Comparison of ENCODE assay signal across 8 cellular contexts in genomic region chr14:91494395-91495065, GRCh38. TPM values are rescaled to one million over a fixed set of nuclear protein-coding genes. Genes with fewer than 3 reads are reported as not detected.
DNase-seq lines count a peak whose midpoint lies in the region; ATAC-seq, FAIRE-seq and TF ChIP-seq lines count a peak whose summit lies in the region.
"Not testable (repeated sequence)": the region's sequence is repeated elsewhere in the genome, so short reads cannot be mapped to it uniquely, and the experiment has no call there.

No MANE protein-coding gene starts in this region.

- peaks cover 28% of the 10 kb centered on the region for H3K4me1 ChIP-seq in Loucy (ENCODE audit: insufficient read depth, low read length, poor library complexity, severe bottlenecking)
- not testable (repeated sequence) for H3K4me1 ChIP-seq in mammary epithelial cell (ENCODE audit: insufficient read depth, low read length)

- TF ChIP-seq CTCF in Loucy (conservative IDR thresholded peaks at IDR 0.05; ENCODE audit: low read length); mammary epithelial cell (conservative IDR thresholded peaks at IDR 0.05 in 1 of 2, IDR thresholded peaks at IDR 0.05 in 1 of 2; ENCODE audit: extremely low read depth in 1 of 2, insufficient read depth in 1 of 2, low read depth in 1 of 2, low read length in 2 of 2): not testable (repeated sequence)

- H3K27ac ChIP-seq in mammary epithelial cell (ENCODE audit: insufficient read depth, low read depth, low read length), result not testable (repeated sequence)

- H3K4me1 Mint-ChIP-seq in T-helper 2 cell treated with Interferon-gamma antibody and Interleukin-4, amounts not matched to agents 5 μg/mL and 100 μg/mL, for 36 hours (ENCODE audit: low read depth), result peaks cover 46% of the 10 kb centered on the region
- H3K4me1 Mint-ChIP-seq in activated T-cell treated with anti-CD3 and anti-CD28 coated beads, Interleukin-2, amount 50 U/mL, for 72 hours (ENCODE audit: low read depth), result peaks cover 65% of the 10 kb centered on the region
- peaks cover 38 to 87% (median 69%) of the 10 kb centered on the region in 4 donors for H3K4me1 Mint-ChIP-seq in naive thymus-derived CD8-positive, alpha-beta T cell
- H3K4me1 Mint-ChIP-seq in stimulated activated naive CD8-positive, alpha-beta T cell treated with anti-CD3 and anti-CD28 coated beads, Interleukin-15, amount 100 ng/mL, for 72 hours, result peaks cover 71% of the 10 kb centered on the region

- H3K27me3 ChIP-seq in Loucy (ENCODE audit: insufficient read depth, low read length, poor library complexity, severe bottlenecking); mammary epithelial cell (ENCODE audit: insufficient read depth, low read length): not testable (repeated sequence)

- ATAC-seq in GM21529 (IDR thresholded peaks at IDR 0.05; ENCODE audit: unreplicated experiment), result peak; percentile 42
- ATAC-seq in activated T-cell treated with anti-CD3 and anti-CD28 coated beads, Interleukin-2, amount 50 U/mL, for 72 hours (replicated peaks in 1 of 2), result peak; percentile 88 to 91
- peak; percentile 26 to 53 for ATAC-seq in naive thymus-derived CD8-positive, alpha-beta T cell
- peak; percentile 93 for ATAC-seq in stimulated activated naive CD8-positive, alpha-beta T cell treated with anti-CD3 and anti-CD28 coated beads, Interleukin-15, amount 100 ng/mL, for 72 hours

- FAIRE-seq in GM12891 (lab: Jason Lieb, UNC), result peak; percentile 79

- not testable (repeated sequence) for H3F3A ChIP-seq in Loucy (ENCODE audit: low read depth)

- 92% methylated on average over 7 of the region's 8 CpGs for WGBS in mammary epithelial cell (ENCODE audit: low coverage, missing lambda C conversion rate)

- not testable (repeated sequence) for H3K27me3 Mint-ChIP-seq in T-helper 2 cell treated with Interferon-gamma antibody and Interleukin-4, amounts not matched to agents 5 μg/mL and 100 μg/mL, for 36 hours (ENCODE audit: low read depth); activated T-cell treated with anti-CD3 and anti-CD28 coated beads, Interleukin-2, amount 50 U/mL, for 72 hours (ENCODE audit: low read depth); naive thymus-derived CD8-positive, alpha-beta T cell; stimulated activated naive CD8-positive, alpha-beta T cell treated with anti-CD3 and anti-CD28 coated beads, Interleukin-15, amount 100 ng/mL, for 72 hours

- not testable (repeated sequence) for H3K4me3 ChIP-seq in Loucy (ENCODE audit: low read length, poor library complexity, severe bottlenecking); mammary epithelial cell (replicated peaks in 1 of 3; ENCODE audit: insufficient read depth in 1 of 3, low read depth in 2 of 3, low read length in 3 of 3)

- POLR2A ChIA-PET in naive thymus-derived CD8-positive, alpha-beta T cell (lab: Charles Lee), result not testable (repeated sequence)

- not testable (repeated sequence) for H2AFZ ChIP-seq in Loucy (ENCODE audit: low read length); mammary epithelial cell (ENCODE audit: low read depth, low read length)

- peak overlapping the region; percentile 66 for H3K4me2 ChIP-seq in Loucy (ENCODE audit: low read depth, low read length, poor library complexity, severe bottlenecking)
- peak overlapping the region; percentile 18 for H3K4me2 ChIP-seq in mammary epithelial cell (ENCODE audit: insufficient read depth, low read depth, low read length)

- TSS peak; percentile 71 for BruUV-seq in mammary epithelial cell (replicated peaks; lab: Mats Ljungman, UMichigan)

- DNase-seq in GM12891 (ENCODE audit: insufficient read length, low spot score); T-helper 2 cell treated with Interferon-gamma antibody and Interleukin-4, amounts not matched to agents 5 μg/mL and 100 μg/mL, for 36 hours (ENCODE audit: low spot score): not testable (repeated sequence)
- DNase-seq in activated T-cell treated with anti-CD3 and anti-CD28 coated beads, Interleukin-2, amount 50 U/mL, for 72 hours, result peak; percentile 32 to 35
- peak; percentile 27 for DNase-seq in mammary epithelial cell
- peak in 1 of 10 donors; percentile 21 for DNase-seq in naive thymus-derived CD8-positive, alpha-beta T cell
- peak in 1 of 2 donors; percentile 38 for DNase-seq in stimulated activated naive CD8-positive, alpha-beta T cell treated with anti-CD3 and anti-CD28 coated beads, Interleukin-15, amount 100 ng/mL, for 72 hours

- peaks cover 97% of the 10 kb centered on the region for H3K79me2 ChIP-seq in Loucy (ENCODE audit: insufficient read depth, low read length)
- H3K79me2 ChIP-seq in mammary epithelial cell (ENCODE audit: insufficient read depth, low read length), result peaks cover 96% of the 10 kb centered on the region

- not testable (repeated sequence) for H3K9me3 Mint-ChIP-seq in T-helper 2 cell treated with Interferon-gamma antibody and Interleukin-4, amounts not matched to agents 5 μg/mL and 100 μg/mL, for 36 hours; activated T-cell treated with anti-CD3 and anti-CD28 coated beads, Interleukin-2, amount 50 U/mL, for 72 hours; naive thymus-derived CD8-positive, alpha-beta T cell; stimulated activated naive CD8-positive, alpha-beta T cell treated with anti-CD3 and anti-CD28 coated beads, Interleukin-15, amount 100 ng/mL, for 72 hours

- peak overlapping the region; percentile 49 for H3K4me3 Mint-ChIP-seq in T-helper 2 cell treated with Interferon-gamma antibody and Interleukin-4, amounts not matched to agents 5 μg/mL and 100 μg/mL, for 36 hours
- H3K4me3 Mint-ChIP-seq in activated T-cell treated with anti-CD3 and anti-CD28 coated beads, Interleukin-2, amount 50 U/mL, for 72 hours, result peak overlapping the region; percentile 42 to 48
- peak overlapping the region; percentile 40 to 77 (median 67) for H3K4me3 Mint-ChIP-seq in naive thymus-derived CD8-positive, alpha-beta T cell
- H3K4me3 Mint-ChIP-seq in stimulated activated naive CD8-positive, alpha-beta T cell treated with anti-CD3 and anti-CD28 coated beads, Interleukin-15, amount 100 ng/mL, for 72 hours, result peak overlapping the region; percentile 44 to 56

- H4K20me1 ChIP-seq in Loucy (ENCODE audit: insufficient read depth, low read length, poor library complexity, severe bottlenecking) (peaks cover 91% of the 10 kb centered on the region), mammary epithelial cell (ENCODE audit: insufficient read depth, low read length) (peaks cover 31% of the 10 kb centered on the region)

- not testable (repeated sequence) for H3K9me2 ChIP-seq in Loucy (replicated peaks; ENCODE audit: low read depth, low read length)

- peaks cover 22% of the 10 kb centered on the region for H3K36me3 ChIP-seq in Loucy (ENCODE audit: insufficient read depth, low read length)
- H3K36me3 ChIP-seq in mammary epithelial cell (ENCODE audit: insufficient read depth, low read length), result not testable (repeated sequence)

- not testable (repeated sequence) for TF ChIP-seq POLR2A in GM12891 (IDR thresholded peaks at IDR 0.05; ENCODE audit: low read depth, low read length)

- intact Hi-C loops in mammary epithelial cell (cut with micrococcal nuclease), result not testable (repeated sequence)

- H3K9ac ChIP-seq in Loucy (ENCODE audit: low read depth, low read length, poor library complexity, severe bottlenecking); mammary epithelial cell (ENCODE audit: insufficient read depth, low read length): not testable (repeated sequence)

- H3K9me3 ChIP-seq in Loucy (ENCODE audit: insufficient read depth, low read depth, low read length); mammary epithelial cell (replicated peaks; ENCODE audit: insufficient read depth, low read length): not testable (repeated sequence)

- H3K36me3 Mint-ChIP-seq in T-helper 2 cell treated with Interferon-gamma antibody and Interleukin-4, amounts not matched to agents 5 μg/mL and 100 μg/mL, for 36 hours (ENCODE audit: low read depth), result peaks cover 37% of the 10 kb centered on the region
- H3K36me3 Mint-ChIP-seq in activated T-cell treated with anti-CD3 and anti-CD28 coated beads, Interleukin-2, amount 50 U/mL, for 72 hours (ENCODE audit: insufficient read depth in 2 of 2), result not testable (repeated sequence)
- peaks cover 0 to 57% (median 11%) of the 10 kb centered on the region in 3 donors for H3K36me3 Mint-ChIP-seq in naive thymus-derived CD8-positive, alpha-beta T cell

- CTCF ChIA-PET in mammary epithelial cell (lab: Charles Lee; ENCODE audit: low non-redundant PET), result not testable (repeated sequence)

- dilution Hi-C loops in mammary epithelial cell (cut with HindIII; ENCODE audit: low sequenced_read_pairs), result not testable (repeated sequence)

- in situ Hi-C loops in mammary epithelial cell (cut with MboI; ENCODE audit: low sequenced_read_pairs in 2 of 2), result not testable (repeated sequence)

- peak overlapping the region; percentile 74 for H3K27ac Mint-ChIP-seq in T-helper 2 cell treated with Interferon-gamma antibody and Interleukin-4, amounts not matched to agents 5 μg/mL and 100 μg/mL, for 36 hours
- peak overlapping the region; percentile 79 for H3K27ac Mint-ChIP-seq in activated T-cell treated with anti-CD3 and anti-CD28 coated beads, Interleukin-2, amount 50 U/mL, for 72 hours
- peak overlapping the region in 9 of 10 donors; percentile 56 to 94 (median 81) for H3K27ac Mint-ChIP-seq in naive thymus-derived CD8-positive, alpha-beta T cell
- not testable (repeated sequence) for H3K27ac Mint-ChIP-seq in stimulated activated naive CD8-positive, alpha-beta T cell treated with anti-CD3 and anti-CD28 coated beads, Interleukin-15, amount 100 ng/mL, for 72 hours

RNA-seq across cellular contexts. Expression of gene PPP4R3A, which starts 15.6 kb away (rescaled TPM):
- 52.4 TPM for polyA plus RNA-seq in GM12891 (2012; ENCODE audit: low read depth, missing spikeins)
- 100 to 1,000 TPM; 131 to 147 TPM for total RNA-seq in activated T-cell treated with anti-CD3 and anti-CD28 coated beads, Interleukin-2, amount 50 U/mL, for 72 hours
- 10 to 100 TPM; 47.7 to 84.1 TPM for total RNA-seq in mammary epithelial cell
- polyA plus RNA-seq in mammary epithelial cell, result 37.1 TPM
- 30.8 TPM for polyA minus RNA-seq in mammary epithelial cell
- total RNA-seq in naive thymus-derived CD8-positive, alpha-beta T cell, result 100 to 1,000 TPM; 197 to 208 TPM
- 100 to 1,000 TPM in 1 of 3 donors, 10 to 100 TPM in 2; 73.8 to 121 (median 75.3) TPM for polyA plus RNA-seq in naive thymus-derived CD8-positive, alpha-beta T cell

Comparison
In these comparisons a context has a peak if more than half of its experiments do, and no peak if none do; other contexts are left out.
1. ATAC-seq: peak in every context shown above with its lines; median percentile 93 in stimulated activated naive CD8-positive, alpha-beta T cell treated with anti-CD3 and anti-CD28 coated beads, Interleukin-15, amount 100 ng/mL, for 72 hours; 90 in activated T-cell treated with anti-CD3 and anti-CD28 coated beads, Interleukin-2, amount 50 U/mL, for 72 hours; 42 in GM21529; 40 in naive thymus-derived CD8-positive, alpha-beta T cell.